ENCODE assay signal across 8 cellular contexts in genomic region chr16:53502331-53503269, GRCh38. TPM values are rescaled to one million over a fixed set of nuclear protein-coding genes. Genes with fewer than 3 reads are reported as not detected.
DNase-seq lines count a peak whose midpoint lies in the region; ATAC-seq and TF ChIP-seq lines count a peak whose summit lies in the region.

Gene AKTIP (minus strand): TSS chr16:53503209. CDS start chr16:53500259, 2,950 bp downstream.

- H3K27me3 ChIP-seq in thyroid gland: no peaks in the 10 kb centered on the region

- peak within 1 kb of the TSS; percentile 89 to 96 (median 94) for H3K27ac ChIP-seq in thyroid gland

- peaks cover 16 to 28% of the 10 kb centered on the region in 2 donors for H3K4me1 ChIP-seq in thyroid gland

- peaks cover 0 to 13% of the 10 kb centered on the region in 2 donors for H3K36me3 Mint-ChIP-seq in activated T-cell treated with anti-CD3 and anti-CD28 coated beads, Interleukin-2, amount 50 U/mL, for 72 hours (ENCODE audit: insufficient read depth in 2 of 2)
- no peaks in the 10 kb centered on the region for H3K36me3 Mint-ChIP-seq in natural killer cell

- peak within 1 kb of the TSS; percentile 95 to 99 for H3K4me3 Mint-ChIP-seq in activated T-cell treated with anti-CD3 and anti-CD28 coated beads, Interleukin-2, amount 50 U/mL, for 72 hours
- peak within 1 kb of the TSS; percentile 95 for H3K4me3 Mint-ChIP-seq in natural killer cell

- peaks cover 65% of the 10 kb centered on the region for H3K4me1 Mint-ChIP-seq in activated T-cell treated with anti-CD3 and anti-CD28 coated beads, Interleukin-2, amount 50 U/mL, for 72 hours (ENCODE audit: low read depth)
- peaks cover 46 to 47% of the 10 kb centered on the region in 2 donors for H3K4me1 Mint-ChIP-seq in natural killer cell

- TF ChIP-seq CTCF in fibroblast of pulmonary artery (IDR thresholded peaks at IDR 0.05; ENCODE audit: low read length, missing control alignments) (no peak), natural killer cell (IDR thresholded peaks at IDR 0.05) (no peak), thyroid gland (IDR thresholded peaks at IDR 0.05) (peak in 1 of 6 experiments; percentile 7)

- no peaks in the 10 kb centered on the region for H3K9me3 Mint-ChIP-seq in activated T-cell treated with anti-CD3 and anti-CD28 coated beads, Interleukin-2, amount 50 U/mL, for 72 hours
- no peaks in the 10 kb centered on the region for H3K9me3 Mint-ChIP-seq in natural killer cell

- H3K36me3 ChIP-seq in thyroid gland: peaks cover 3 to 8% of the 10 kb centered on the region in 2 donors

- intact Hi-C loops in natural killer cell (cut with micrococcal nuclease): loop anchor here (1.0 to 10.0 kb wide), 4 partner anchors 16 to 368 kb away; no protein-coding TSS in a partner anchor
- intact Hi-C loops in thyroid gland (cut with DNase I): loop anchor here (10.0 kb wide), 1 partner anchor 68 kb away; the partner anchor contains the start of gene RBL2

- no peaks in the 10 kb centered on the region for H3K9me3 ChIP-seq in thyroid gland

- H3K27ac Mint-ChIP-seq in activated T-cell treated with anti-CD3 and anti-CD28 coated beads, Interleukin-2, amount 50 U/mL, for 72 hours: peak within 1 kb of the TSS; percentile 87
- H3K27ac Mint-ChIP-seq in natural killer cell: peak within 1 kb of the TSS; percentile 96

- H3K4me3 ChIP-seq in fibroblast of pulmonary artery (replicated peaks; ENCODE audit: low read depth, low read length): peak within 1 kb of the TSS; percentile 68
- peak within 1 kb of the TSS; percentile 59 to 92 (median 83) for H3K4me3 ChIP-seq in thyroid gland (replicated peaks in 1 of 3)

- WGBS in thyroid gland, 2 donors: 0 to 1% methylated on average over 11 to 19 of the region's 76 CpGs

- DNase-seq in NCI-H1436 (lab: John Stamatoyannopoulos, UW) (peak; percentile 62), NCI-H1436 treated with DMSO at 0.1 percent for 48 hours (lab: John Stamatoyannopoulos, UW) (no peak), NCI-H2227 treated with DMSO at 0.1 percent for 48 hours (lab: John Stamatoyannopoulos, UW) (peak; percentile 44), fibroblast of pulmonary artery (ENCODE audit: low read depth) (peak; percentile 33), natural killer cell (peak; percentile 33), thyroid gland (peak; percentile 80 to 84)
- peak; percentile 46 to 55 for DNase-seq in activated T-cell treated with anti-CD3 and anti-CD28 coated beads, Interleukin-2, amount 50 U/mL, for 72 hours

- H3K27me3 Mint-ChIP-seq in activated T-cell treated with anti-CD3 and anti-CD28 coated beads, Interleukin-2, amount 50 U/mL, for 72 hours (ENCODE audit: low read depth): no peaks in the 10 kb centered on the region
- no peaks in the 10 kb centered on the region for H3K27me3 Mint-ChIP-seq in natural killer cell (ENCODE audit: low read depth in 2 of 2)

- peak; percentile 30 for ATAC-seq in HG02642 (IDR thresholded peaks at IDR 0.05; ENCODE audit: poor library complexity, unreplicated experiment)
- ATAC-seq in activated T-cell treated with anti-CD3 and anti-CD28 coated beads, Interleukin-2, amount 50 U/mL, for 72 hours (replicated peaks in 1 of 2): peak; percentile 33 to 35
- ATAC-seq in natural killer cell: peak; percentile 1 to 4 (median 2)

- TF ChIP-seq POLR2A in thyroid gland (IDR thresholded peaks at IDR 0.05): peak in 1 of 2 donors; percentile 15

RNA-seq across cellular contexts. Expression of gene AKTIP, which starts in this region (rescaled TPM):
- 10 to 100 TPM; 33.7 to 33.9 TPM for total RNA-seq in activated T-cell treated with anti-CD3 and anti-CD28 coated beads, Interleukin-2, amount 50 U/mL, for 72 hours
- total RNA-seq in natural killer cell (10 to 100 TPM; 22.0 to 33.2 (median 23.2) TPM), thyroid gland (10 to 100 TPM; 54.0 to 65.6 (median 61.8) TPM)
